Comparison of ENCODE assay signal across 7 cellular contexts in the genomic region with DNA sequence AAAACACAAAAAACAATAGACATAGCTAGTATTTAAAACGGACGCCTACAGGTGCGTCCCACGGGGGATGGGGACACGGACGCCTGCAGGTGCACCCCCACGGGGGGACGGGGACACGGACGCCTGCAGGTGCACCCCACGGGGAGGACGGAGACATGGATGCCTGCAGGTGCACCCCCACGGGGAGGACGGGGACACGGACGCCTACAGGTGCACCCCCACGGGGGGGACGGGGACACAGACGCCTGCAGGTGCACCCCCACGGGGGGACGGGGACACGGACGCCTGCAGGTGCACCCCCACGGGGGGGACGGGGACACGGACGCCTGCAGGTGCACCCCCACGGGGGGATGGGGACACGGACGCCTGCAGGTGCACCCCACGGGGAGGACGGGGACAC.
DNase-seq lines count a peak whose midpoint lies in the region; FAIRE-seq and TF ChIP-seq lines count a peak whose summit lies in the region.
"Not testable (repeated sequence)": the region's sequence is repeated elsewhere in the genome, so short reads cannot be mapped to it uniquely, and the experiment has no call there.

No MANE protein-coding gene starts in this region.

- H4K91ac ChIP-seq in H9 (ENCODE audit: insufficient read length, low read depth, low read length), result not testable (repeated sequence)

- H2BK12ac ChIP-seq in H9 (ENCODE audit: insufficient read length, low read depth, low read length), result not testable (repeated sequence)

- H3K4me3 ChIP-seq in kidney (ENCODE audit: low read length in 2 of 2); spleen: not testable (repeated sequence)

- H4K8ac ChIP-seq in H9 (replicated peaks; ENCODE audit: insufficient read length, low read depth, low read length), result not testable (repeated sequence)

- H3K56ac ChIP-seq in H9 (ENCODE audit: insufficient read length, low read depth, low read length), result not testable (repeated sequence)

- not testable (repeated sequence) for H3K79me1 ChIP-seq in H9 (ENCODE audit: insufficient read depth, low read depth, low read length, poor library complexity, severe bottlenecking)

- H3K27ac Mint-ChIP-seq in H9; osteocyte (ENCODE audit: unreplicated experiment): not testable (repeated sequence)

- TF ChIP-seq CTCF in H9 (conservative IDR thresholded peaks at IDR 0.05); kidney (IDR thresholded peaks at IDR 0.05; ENCODE audit: borderline replicate concordance, extremely low read depth, insufficient read depth); osteocyte (IDR thresholded peaks at IDR 0.05); spleen (IDR thresholded peaks at IDR 0.05 in 8 of 11, conservative IDR thresholded peaks at IDR 0.05 in 3 of 11): not testable (repeated sequence)

- not testable (repeated sequence) for H3K9me3 Mint-ChIP-seq in H9; osteocyte (ENCODE audit: unreplicated experiment)

- H4K20me1 ChIP-seq in H9 (ENCODE audit: control insufficient read depth, insufficient read depth, insufficient read length), result not testable (repeated sequence)

- intact Hi-C loops in kidney (cut with DNase I); spleen (cut with DNase I; ENCODE audit: low total_unique reads): not testable (repeated sequence)

- H3K4me3 Mint-ChIP-seq in H9; osteocyte (ENCODE audit: unreplicated experiment): not testable (repeated sequence)

- H2BK15ac ChIP-seq in H9 (ENCODE audit: low read depth, low read length), result not testable (repeated sequence)

- not testable (repeated sequence) for FAIRE-seq in kidney (lab: Jason Lieb, UNC)

- WGBS in H9 (ENCODE audit: extremely low coverage, insufficient read length, low lambda C conversion rate), result no CpG with 5 or more reads among the region's 32 CpGs
- WGBS in spleen, 5 donors, result 69 to 89% (median 86%) methylated on average over 16 to 32 of the region's 32 CpGs

- not testable (repeated sequence) for H3K23ac ChIP-seq in H9 (ENCODE audit: insufficient read length, low read depth, low read length)

- not testable (repeated sequence) for H3K79me2 ChIP-seq in H9 (ENCODE audit: insufficient read depth, low read length)

- not testable (repeated sequence) for H2AFZ ChIP-seq in H9 (ENCODE audit: low read length)

- not testable (repeated sequence) for H3K4ac ChIP-seq in H9 (ENCODE audit: low read depth, low read length)

- TF ChIP-seq POLR2A in spleen (IDR thresholded peaks at IDR 0.05), result not testable (repeated sequence)

- H3K4me1 ChIP-seq in H9 (ENCODE audit: insufficient read depth, low read length); kidney (ENCODE audit: control insufficient read depth in 1 of 2, insufficient read depth in 1 of 2, low read depth in 1 of 2, low read length in 2 of 2): not testable (repeated sequence)
- H3K4me1 ChIP-seq in spleen, result peaks cover 7 to 23% (median 15%) of the 10 kb centered on the region in 6 donors

- H3K14ac ChIP-seq in H9 (ENCODE audit: insufficient read depth, low read length), result not testable (repeated sequence)

- H3K9ac ChIP-seq in H9 (ENCODE audit: extremely low read depth, insufficient read length, low read length); kidney (ENCODE audit: low read length in 2 of 2): not testable (repeated sequence)

- not testable (repeated sequence) for H3K36me3 Mint-ChIP-seq in H9 (ENCODE audit: insufficient read depth in 1 of 3, low read depth in 3 of 3); osteocyte (ENCODE audit: unreplicated experiment)

- not testable (repeated sequence) for H3K27me3 Mint-ChIP-seq in H9 (ENCODE audit: low read depth); osteocyte (ENCODE audit: unreplicated experiment)

- not testable (repeated sequence) for H3K36me3 ChIP-seq in kidney (ENCODE audit: control insufficient read depth in 1 of 2, insufficient read depth in 2 of 2, low read length in 2 of 2)
- peaks cover 0 to 24% (median 0%) of the 10 kb centered on the region in 6 donors for H3K36me3 ChIP-seq in spleen

- not testable (repeated sequence) for H2BK20ac ChIP-seq in H9 (ENCODE audit: low read depth, low read length, poor library complexity, severe bottlenecking)

- not testable (repeated sequence) for H3K18ac ChIP-seq in H9 (ENCODE audit: insufficient read length, low read depth, low read length)

- not testable (repeated sequence) for H3K23me2 ChIP-seq in H9 (ENCODE audit: insufficient read length, low read depth, low read length, poor library complexity, severe bottlenecking)

- not testable (repeated sequence) for H2AK5ac ChIP-seq in H9 (ENCODE audit: insufficient read length, low read length)

- H3K27ac ChIP-seq in H9 (ENCODE audit: insufficient read length, low read depth, low read length); kidney (ENCODE audit: low read depth in 2 of 2, low read length in 2 of 2); spleen: not testable (repeated sequence)

- H3K27me3 ChIP-seq in H9 (ENCODE audit: insufficient read depth, low read length); spleen (replicated peaks in 1 of 7): not testable (repeated sequence)

- not testable (repeated sequence) for H3T11ph ChIP-seq in H9 (ENCODE audit: low read length)

- H3K9me3 ChIP-seq in H9 (ENCODE audit: control insufficient read depth, low read depth, low read length); kidney (ENCODE audit: control insufficient read depth in 1 of 2, low read length in 2 of 2); spleen: not testable (repeated sequence)

- not testable (repeated sequence) for H3K4me2 ChIP-seq in H9 (ENCODE audit: insufficient read depth, insufficient read length, low read length)

- not testable (repeated sequence) for H4K5ac ChIP-seq in H9 (ENCODE audit: insufficient read length, low read depth, low read length)

- DNase-seq in H9 (peak; percentile 17), ecto neural progenitor cell (ENCODE audit: low spot score) (peak; percentile 40), kidney (peak; percentile 59), osteocyte (ENCODE audit: extremely low spot score, unreplicated experiment) (peak; percentile 74), spleen (peak; percentile 51), ureter (ENCODE audit: low spot score) (peak; percentile 40)
- DNase-seq in activated T-cell treated with anti-CD3 and anti-CD28 coated beads, Interleukin-2, amount 50 U/mL, for 1 hour, result peak; percentile 14

- H2BK5ac ChIP-seq in H9 (ENCODE audit: insufficient read length, low read length), result not testable (repeated sequence)

- not testable (repeated sequence) for H3K4me1 Mint-ChIP-seq in H9; osteocyte (ENCODE audit: unreplicated experiment)

- H2BK120ac ChIP-seq in H9 (ENCODE audit: low read depth, low read length, poor library complexity, severe bottlenecking), result not testable (repeated sequence)

Comparison
In these comparisons a context has a peak if more than half of its experiments do, and no peak if none do; other contexts are left out.
1. DNase-seq: peak in every context shown above with its lines; median percentile 74 in osteocyte; 59 in kidney; 51 in spleen; 40 in ecto neural progenitor cell; 40 in ureter; 17 in H9; 14 in activated T-cell treated with anti-CD3 and anti-CD28 coated beads, Interleukin-2, amount 50 U/mL, for 1 hour.